In the genomic region with DNA sequence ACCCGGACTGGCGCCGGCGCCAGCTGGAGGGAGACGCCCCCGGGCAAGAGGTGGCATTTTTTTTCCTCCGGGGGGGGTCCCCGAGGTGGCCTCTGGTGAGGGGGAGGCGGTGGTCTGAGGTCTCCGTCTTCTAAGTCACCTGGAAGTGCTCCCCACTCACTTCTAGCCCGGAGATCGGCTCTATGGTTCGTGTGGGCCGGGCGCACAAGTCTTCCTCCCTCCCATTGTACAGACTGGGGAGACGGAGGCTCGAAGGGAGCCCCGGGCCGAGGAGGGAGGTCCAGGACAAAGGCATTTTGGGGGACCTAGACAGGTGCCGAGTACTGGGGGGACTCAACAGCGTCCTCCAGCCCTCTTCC, we compare ENCODE assay signal across 8 cellular contexts. TPM values are rescaled to one million over a fixed set of nuclear protein-coding genes. Genes with fewer than 3 reads are reported as not detected.
DNase-seq lines count a peak whose midpoint lies in the region; ATAC-seq and TF ChIP-seq lines count a peak whose summit lies in the region.

No MANE protein-coding gene starts in this region.

- TF ChIP-seq CTCF in activated B cell treated with CpG ODN at 0.5 μM for 24 hours (IDR thresholded peaks at IDR 0.05) (no peak), transverse colon (IDR thresholded peaks at IDR 0.05) (no peak)

- TF ChIP-seq EP300 in transverse colon (IDR thresholded peaks at IDR 0.05; ENCODE audit: low read depth): no peak

- in situ Hi-C loops in transverse colon (cut with MboI; ENCODE audit: low pct_ligation_motif_present in 1 of 4, low pct_unique_long_range_greater_than_20kb in 1 of 4, low sequenced_read_pairs in 3 of 4): loop anchor here in 2 of 4 donors (25.0 kb wide), 2 partner anchors 326 to 401 kb away; a partner anchor contains a TSS

- H3K4me3 ChIP-seq in iPS-18c (ENCODE audit: insufficient read depth, low read depth, low read length): peak overlapping the region; percentile 50
- H3K4me3 ChIP-seq in transverse colon: peak overlapping the region in 3 of 4 donors; percentile 33 to 56 (median 39)

- H3K27me3 Mint-ChIP-seq in activated naive CD4-positive, alpha-beta T cell treated with anti-CD3 and anti-CD28 coated beads for 36 hours (ENCODE audit: low read depth): peaks cover 70% of the 10 kb centered on the region
- H3K27me3 Mint-ChIP-seq in activated B cell treated with CpG ODN at 0.5 μM for 24 hours: peaks cover 55% of the 10 kb centered on the region

- no peak for DNase-seq in activated naive CD4-positive, alpha-beta T cell treated with anti-CD3 and anti-CD28 coated beads for 36 hours
- DNase-seq in activated naive CD4-positive, alpha-beta T cell (lab: John Stamatoyannopoulos, UW): no peak
- DNase-seq in activated B cell treated with CpG ODN at 0.5 μM for 24 hours: no peak
- DNase-seq in transverse colon: no peak
- DNase-seq in SHP77 treated with DMSO at 0.1 percent for 48 hours (lab: John Stamatoyannopoulos, UW): no peak
- no peak for DNase-seq in T1000 (lab: John Stamatoyannopoulos, UW)

- no peaks in the 10 kb centered on the region for H3K36me3 ChIP-seq in transverse colon

- no peak for TF ChIP-seq POLR2A in transverse colon (IDR thresholded peaks at IDR 0.05)

- intact Hi-C loops in activated naive CD4-positive, alpha-beta T cell treated with anti-CD3 and anti-CD28 coated beads for 36 hours (cut with micrococcal nuclease): no loop called here
- intact Hi-C loops in activated B cell treated with CpG ODN at 0.5 μM for 24 hours (cut with micrococcal nuclease): no loop called here
- intact Hi-C loops in transverse colon (cut with DNase I; ENCODE audit: low total_unique reads): no loop called here

- CTCF ChIA-PET in activated naive CD4-positive, alpha-beta T cell treated with anti-CD3 and anti-CD28 coated beads for 36 hours (lab: Charles Lee): no interaction called here
- CTCF ChIA-PET in activated B cell treated with CpG ODN at 0.5 μM for 24 hours (lab: Charles Lee): no interaction called here

- POLR2A ChIA-PET in activated B cell treated with CpG ODN at 0.5 μM for 24 hours (lab: Charles Lee): interaction anchor here (0.5 kb wide), 1 partner anchor 11 kb away, joined by 3 read pairs; no protein-coding TSS in a partner anchor

- peaks cover 2% of the 10 kb centered on the region for H3K9me3 ChIP-seq in iPS-18c (ENCODE audit: control insufficient read depth, insufficient read depth, low read length)
- H3K9me3 ChIP-seq in transverse colon: no peaks in the 10 kb centered on the region

- ATAC-seq in activated B cell treated with CpG ODN at 0.5 μM for 24 hours (ENCODE audit: low read depth) (peak; percentile 14), GM19035 (IDR thresholded peaks at IDR 0.05; ENCODE audit: unreplicated experiment) (no peak)

- H3K4me3 Mint-ChIP-seq in activated naive CD4-positive, alpha-beta T cell treated with anti-CD3 and anti-CD28 coated beads for 36 hours: peak overlapping the region; percentile 42
- H3K4me3 Mint-ChIP-seq in activated B cell treated with CpG ODN at 0.5 μM for 24 hours: peak overlapping the region; percentile 54

- no peak overlapping the region for H3K27ac Mint-ChIP-seq in activated naive CD4-positive, alpha-beta T cell treated with anti-CD3 and anti-CD28 coated beads for 36 hours
- no peak overlapping the region for H3K27ac Mint-ChIP-seq in activated B cell treated with CpG ODN at 0.5 μM for 24 hours

- H3K36me3 Mint-ChIP-seq in activated naive CD4-positive, alpha-beta T cell treated with anti-CD3 and anti-CD28 coated beads for 36 hours (ENCODE audit: low read depth): no peaks in the 10 kb centered on the region
- H3K36me3 Mint-ChIP-seq in activated B cell treated with CpG ODN at 0.5 μM for 24 hours (ENCODE audit: low read depth): no peaks in the 10 kb centered on the region

- no peaks in the 10 kb centered on the region for H3K9me3 Mint-ChIP-seq in activated naive CD4-positive, alpha-beta T cell treated with anti-CD3 and anti-CD28 coated beads for 36 hours
- H3K9me3 Mint-ChIP-seq in activated B cell treated with CpG ODN at 0.5 μM for 24 hours: no peaks in the 10 kb centered on the region

- H3K27ac ChIP-seq in transverse colon: peak overlapping the region; percentile 28 to 45 (median 38)

- H3K4me1 ChIP-seq in transverse colon: peaks cover 30 to 55% (median 55%) of the 10 kb centered on the region in 4 donors

- H3K4me1 Mint-ChIP-seq in activated naive CD4-positive, alpha-beta T cell treated with anti-CD3 and anti-CD28 coated beads for 36 hours (ENCODE audit: low read depth): peaks cover 41% of the 10 kb centered on the region
- H3K4me1 Mint-ChIP-seq in activated B cell treated with CpG ODN at 0.5 μM for 24 hours: peaks cover 52% of the 10 kb centered on the region

- H3K27me3 ChIP-seq in transverse colon: peaks cover 100% of the 10 kb centered on the region

- WGBS in transverse colon (ENCODE audit: low coverage in 1 of 2), 2 donors: 2% methylated on average over 19 of the region's 21 CpGs; no CpG with 5 or more reads in 1 of the 2 donors

RNA-seq across cellular contexts. Expression of a gene that starts 4.4 kb away (rescaled TPM):
- total RNA-seq in activated naive CD4-positive, alpha-beta T cell treated with anti-CD3 and anti-CD28 coated beads for 36 hours: under 1 TPM in 1 of 2 experiments, not detected in 1; 0.35 TPM
- not detected in 2 replicates for total RNA-seq in activated B cell treated with CpG ODN at 0.5 μM for 24 hours
- 1 to 10 TPM; 1.8 to 8.2 (median 2.9) TPM for total RNA-seq in transverse colon

RNA-seq across cellular contexts. Expression of a gene that starts 21.9 kb away (rescaled TPM):
- total RNA-seq in activated naive CD4-positive, alpha-beta T cell treated with anti-CD3 and anti-CD28 coated beads for 36 hours: not detected
- total RNA-seq in activated B cell treated with CpG ODN at 0.5 μM for 24 hours (not detected in 2 replicates), transverse colon (not detected)
